Comparison of ENCODE assay signal across 1 cellular context in genomic region chr20:25623736-25624499, GRCh38.
TF ChIP-seq lines count a peak whose summit lies in the region.

TSS of gene NANP (minus strand) at chr20:25624014. CDS start at chr20:25623948, 66 bp downstream.

TF ChIP-seq in HepG2, 621 proteins besides CTCF, POLR2A, EP300 and RAD21 (continued from another document and continues in another):
- TF ChIP-seq PHF5A (CRISPR knock-in tag; IDR thresholded peaks at IDR 0.05; ENCODE audit: low read depth, unreplicated experiment) (peak; percentile 84), ZNF253 (CRISPR knock-in tag; IDR thresholded peaks at IDR 0.05; ENCODE audit: borderline replicate concordance) (peak; percentile 98), KLF16 (CRISPR knock-in tag; IDR thresholded peaks at IDR 0.05) (peak; percentile 89 to 99), FOSL1 (CRISPR knock-in tag; IDR thresholded peaks at IDR 0.05; ENCODE audit: borderline replicate concordance) (no peak; the same call in 1 of the 2 replicates), RXRA (CRISPR knock-in tag; IDR thresholded peaks at IDR 0.05) (peak; percentile 94), PRDM10 (CRISPR knock-in tag; IDR thresholded peaks at IDR 0.05; ENCODE audit: low read depth) (peak; percentile 47), SMARCC2 (IDR thresholded peaks at IDR 0.05) (no peak), SNRNP70 (IDR thresholded peaks at IDR 0.05; ENCODE audit: low read depth, low read length) (no peak), ZNF563 (CRISPR knock-in tag; IDR thresholded peaks at IDR 0.05) (peak; percentile 98), ZNF3 (CRISPR knock-in tag; IDR thresholded peaks at IDR 0.05) (no peak; the same call in 1 of the 2 replicates), ZGPAT (CRISPR knock-in tag; IDR thresholded peaks at IDR 0.05) (peak; percentile 98), ARNT2 (CRISPR knock-in tag; IDR thresholded peaks at IDR 0.05; ENCODE audit: low read depth) (peak; percentile 98), GZF1 (CRISPR knock-in tag; IDR thresholded peaks at IDR 0.05) (peak; percentile 93; the same call in 1 of the 2 replicates), YEATS4 (CRISPR knock-in tag; IDR thresholded peaks at IDR 0.05; ENCODE audit: borderline replicate concordance) (peak; percentile 93), GPBP1L1 (CRISPR knock-in tag; IDR thresholded peaks at IDR 0.05) (no peak), ZNF776 (CRISPR knock-in tag; IDR thresholded peaks at IDR 0.05) (peak; percentile 99; the same call in 1 of the 2 replicates), ATF4 (CRISPR knock-in tag; IDR thresholded peaks at IDR 0.05) (no peak; a peak in 1 of 4 replicates), ZNF839 (CRISPR knock-in tag; IDR thresholded peaks at IDR 0.05; ENCODE audit: borderline replicate concordance) (peak; percentile 85; the same call in 1 of the 2 replicates), ZBTB21 (CRISPR knock-in tag; IDR thresholded peaks at IDR 0.05) (peak; percentile 54), MTA3 (CRISPR knock-in tag; IDR thresholded peaks at IDR 0.05) (no peak), MTF2 (CRISPR knock-in tag; IDR thresholded peaks at IDR 0.05; ENCODE audit: borderline replicate concordance) (peak; percentile 22; the same call in 1 of the 2 replicates), TCF7 (IDR thresholded peaks at IDR 0.05; ENCODE audit: low read depth) (peak; percentile 14; the same call in 1 of the 2 replicates), CEBPG (CRISPR knock-in tag; IDR thresholded peaks at IDR 0.05) (peak; percentile 14), FOXK1 (CRISPR knock-in tag; IDR thresholded peaks at IDR 0.05; ENCODE audit: borderline replicate concordance, low read depth) (peak; percentile 71; the same call in 1 of the 2 replicates), FOXM1 (CRISPR knock-in tag; IDR thresholded peaks at IDR 0.05) (peak; percentile 85; the same call in 1 of the 2 replicates), POLR2AphosphoS2 (IDR thresholded peaks at IDR 0.05; ENCODE audit: low read depth, low read length) (no peak), MATR3 (CRISPR knock-in tag; IDR thresholded peaks at IDR 0.05) (no peak; the same call in 1 of the 2 replicates), KAT8 (CRISPR knock-in tag; IDR thresholded peaks at IDR 0.05) (peak; percentile 96), KLF6 (CRISPR knock-in tag; IDR thresholded peaks at IDR 0.05) (peak; percentile 97), PLRG1 (conservative IDR thresholded peaks at IDR 0.05) (no peak), KAT7 (CRISPR knock-in tag; IDR thresholded peaks at IDR 0.05; ENCODE audit: borderline replicate concordance) (peak; percentile 98; the same call in 1 of the 2 replicates), ZBTB7A (CRISPR knock-in tag; IDR thresholded peaks at IDR 0.05) (peak; percentile 92), ARHGAP35 (CRISPR knock-in tag; IDR thresholded peaks at IDR 0.05; ENCODE audit: borderline replicate concordance) (peak; percentile 88; the same call in 1 of the 2 replicates), ZNF160 (CRISPR knock-in tag; IDR thresholded peaks at IDR 0.05) (peak; percentile 21; the same call in 1 of the 2 replicates), HOXA3 (CRISPR knock-in tag; IDR thresholded peaks at IDR 0.05) (peak; percentile 90), CCAR2 (optimal IDR thresholded peaks at IDR 0.05; ENCODE audit: low read depth, low read length) (no peak), MXD3 (CRISPR knock-in tag; IDR thresholded peaks at IDR 0.05) (peak; percentile 98), NR2F2 (IDR thresholded peaks at IDR 0.05; ENCODE audit: borderline replicate concordance, low read depth) (no peak; the same call in 1 of the 2 replicates), POGZ (CRISPR knock-in tag; IDR thresholded peaks at IDR 0.05) (peak; percentile 78), ZNF382 (CRISPR knock-in tag; IDR thresholded peaks at IDR 0.05; ENCODE audit: borderline replicate concordance) (no peak), ZNF530 (CRISPR knock-in tag; IDR thresholded peaks at IDR 0.05; ENCODE audit: low read depth) (peak; percentile 96), IRF2 (CRISPR knock-in tag; IDR thresholded peaks at IDR 0.05) (peak; percentile 94), ARID2 (CRISPR knock-in tag; IDR thresholded peaks at IDR 0.05; ENCODE audit: borderline replicate concordance) (peak; percentile 81), KLF9 (CRISPR knock-in tag; IDR thresholded peaks at IDR 0.05; ENCODE audit: low read depth) (peak; percentile 17; the same call in 1 of the 2 replicates), WIZ (CRISPR knock-in tag; IDR thresholded peaks at IDR 0.05) (peak; percentile 98), RBFOX2 (IDR thresholded peaks at IDR 0.05; ENCODE audit: low read depth, low read length) (peak; percentile 99), ETS1 (CRISPR knock-in tag; IDR thresholded peaks at IDR 0.05) (no peak), ZSCAN12 (CRISPR knock-in tag; IDR thresholded peaks at IDR 0.05) (peak; percentile 49; the same call in 1 of the 2 replicates), ZNF367 (CRISPR knock-in tag; IDR thresholded peaks at IDR 0.05; ENCODE audit: borderline replicate concordance) (peak; percentile 92; the same call in 1 of the 2 replicates), MTERF4 (CRISPR knock-in tag; IDR thresholded peaks at IDR 0.05) (peak; percentile 99), HIVEP1 (CRISPR knock-in tag; IDR thresholded peaks at IDR 0.05) (peak; percentile 98), MIXL1 (CRISPR knock-in tag; IDR thresholded peaks at IDR 0.05) (peak; percentile 51; the same call in 1 of the 2 replicates), ZNF607 (CRISPR knock-in tag; IDR thresholded peaks at IDR 0.05; ENCODE audit: borderline replicate concordance) (peak; percentile 98), MBNL3 (CRISPR knock-in tag; conservative IDR thresholded peaks at IDR 0.05) (no peak; the same call in 1 of the 2 replicates), HINFP (CRISPR knock-in tag; IDR thresholded peaks at IDR 0.05; ENCODE audit: low read depth) (peak; percentile 51), IRF9 (CRISPR knock-in tag; IDR thresholded peaks at IDR 0.05; ENCODE audit: borderline replicate concordance) (peak; percentile 100), ZBTB43 (CRISPR knock-in tag; conservative IDR thresholded peaks at IDR 0.05) (peak; percentile 95), ATF7 (IDR thresholded peaks at IDR 0.05) (no peak), ATF7 (CRISPR knock-in tag; IDR thresholded peaks at IDR 0.05) (peak; percentile 74; the same call in 1 of the 2 replicates), ZNF468 (CRISPR knock-in tag; IDR thresholded peaks at IDR 0.05) (peak; percentile 97), TCF12 (IDR thresholded peaks at IDR 0.05) (no peak), TCF12 (CRISPR knock-in tag; IDR thresholded peaks at IDR 0.05) (peak; percentile 20), MAZ (IDR thresholded peaks at IDR 0.05; ENCODE audit: borderline replicate concordance, low read depth, low read length) (no peak; the same call in 1 of the 2 replicates), MAZ (CRISPR knock-in tag; IDR thresholded peaks at IDR 0.05; ENCODE audit: low read depth) (peak; percentile 62)
